ENCODE assay signal across 8 cellular contexts in genomic region chr6:25035451-25036435, GRCh38.
DNase-seq lines count a peak whose midpoint lies in the region; ATAC-seq, FAIRE-seq and TF ChIP-seq lines count a peak whose summit lies in the region.

No MANE protein-coding gene starts in this region.

- H3K27ac ChIP-seq in BLaER1 (peak overlapping the region; percentile 82), SU-DHL-6 (ENCODE audit: low read depth, low read length) (no peak overlapping the region), HepG2 (ENCODE audit: extremely low read length, insufficient read depth, low read length) (no peak overlapping the region)

- H3K4me2 ChIP-seq in BLaER1 = peak overlapping the region; percentile 92
- no peak overlapping the region for H3K4me2 ChIP-seq in SU-DHL-6 (ENCODE audit: low read depth, low read length, poor library complexity, severe bottlenecking)
- peak overlapping the region; percentile 11; the same call in 1 of the 2 replicates for H3K4me2 ChIP-seq in HepG2 (ENCODE audit: low read depth, low read length)

- H3K4me1 ChIP-seq in BLaER1 (peaks cover 85% of the 10 kb centered on the region), HepG2 (ENCODE audit: insufficient read depth, low read length) (no peaks in the 10 kb centered on the region)

- H3K36me3 ChIP-seq in BLaER1 (0 out of 2 replicates have a peak, but pooled peaks cover 5% of the 10 kb centered on the region), SU-DHL-6 (ENCODE audit: low read length) (no peaks in the 10 kb centered on the region), HepG2 (replicated peaks in 1 of 2; ENCODE audit: control insufficient read depth in 1 of 2, insufficient read depth in 2 of 2, low read length in 2 of 2) (no peaks in the 10 kb centered on the region)

- TF ChIP-seq EP300 in HepG2 (IDR thresholded peaks at IDR 0.05; ENCODE audit: low read depth in 2 of 2, low read length in 2 of 2) (no peak), HepG2 (CRISPR knock-in tag; IDR thresholded peaks at IDR 0.05; ENCODE audit: borderline replicate concordance) (no peak)

- no peak for TF ChIP-seq CTCF in SU-DHL-6 (IDR thresholded peaks at IDR 0.05; ENCODE audit: insufficient read depth, low read length, poor library complexity, severe bottlenecking)
- no peak for TF ChIP-seq CTCF in HepG2 (CRISPR knock-in tag; IDR thresholded peaks at IDR 0.05)

- intact Hi-C loops in HepG2 (cut with micrococcal nuclease; ENCODE audit: unreplicated experiment) = no loop called here

- H3K4me3 ChIP-seq in BLaER1 (peak overlapping the region; percentile 55), SU-DHL-6 (ENCODE audit: insufficient read depth, low read length, poor library complexity, severe bottlenecking) (no peak overlapping the region), HepG2 (replicated peaks in 1 of 3; ENCODE audit: insufficient read depth in 1 of 3, low read depth in 2 of 3, low read length in 3 of 3) (no peak overlapping the region)

- BruUV-seq in HepG2 (replicated peaks; lab: Mats Ljungman, UMichigan) = no TSS peak

- H2AFZ ChIP-seq in SU-DHL-6 (ENCODE audit: low read depth, low read length, severe bottlenecking) (peak overlapping the region; percentile 20), HepG2 (ENCODE audit: low read length) (no peak overlapping the region)

- in situ Hi-C loops in HepG2 (cut with HindIII; ENCODE audit: extremely low pct_ligation_motif_present, low pct_unique_long_range_greater_than_20kb) = no loop called here

- no peaks in the 10 kb centered on the region for H3F3A ChIP-seq in SU-DHL-6 (ENCODE audit: insufficient read depth)

- ATAC-seq in GM21786 (IDR thresholded peaks at IDR 0.05; ENCODE audit: unreplicated experiment) (peak; percentile 36), HepG2 (peak; percentile 68), HG03039 (IDR thresholded peaks at IDR 0.05; ENCODE audit: unreplicated experiment) (no peak)

- H3K27me3 ChIP-seq in BLaER1 = no peaks in the 10 kb centered on the region
- no peaks in the 10 kb centered on the region for H3K27me3 ChIP-seq in SU-DHL-6 (ENCODE audit: low read length)
- peaks cover 0 to 13% of the 10 kb centered on the region in 2 experiments; a peak in 2 of 5 replicates for H3K27me3 ChIP-seq in HepG2 (ENCODE audit: control insufficient read depth in 1 of 2, insufficient read depth in 2 of 2, low read length in 2 of 2)

- no peak for TF ChIP-seq RAD21 in HepG2 (CRISPR knock-in tag; IDR thresholded peaks at IDR 0.05)

- DNase-seq in HepG2 (ENCODE audit: low spot score) (no peak), NCI-H1417 (lab: John Stamatoyannopoulos, UW) (no peak), foreskin melanocyte (no peak), NCI-H446 (lab: John Stamatoyannopoulos, UW) (no peak)

- 15% methylated on average over 16 of the region's 17 CpGs for WGBS in HepG2 (ENCODE audit: low lambda C conversion rate)

- no peaks in the 10 kb centered on the region for H4K20me1 ChIP-seq in BLaER1
- no peaks in the 10 kb centered on the region for H4K20me1 ChIP-seq in SU-DHL-6 (ENCODE audit: low read depth, low read length)
- H4K20me1 ChIP-seq in HepG2 (ENCODE audit: insufficient read depth, low read length) = no peaks in the 10 kb centered on the region

- H3K9ac ChIP-seq in BLaER1 = peak overlapping the region; percentile 80
- H3K9ac ChIP-seq in SU-DHL-6 (ENCODE audit: low read length) = no peak overlapping the region
- H3K9ac ChIP-seq in HepG2 (ENCODE audit: insufficient read depth, low read depth, low read length) = no peak overlapping the region

- CTCF ChIA-PET in HepG2 (lab: Yijun Ruan, JAX; ENCODE audit: low intra/inter-chr PET ratio, low total read pairs) = no interaction called here

- no peaks in the 10 kb centered on the region for H3K9me3 ChIP-seq in BLaER1
- H3K9me3 ChIP-seq in SU-DHL-6 (ENCODE audit: insufficient read depth, low read length) = no peaks in the 10 kb centered on the region
- no peaks in the 10 kb centered on the region for H3K9me3 ChIP-seq in HepG2 (ENCODE audit: low read length)

- POLR2A ChIA-PET in HepG2 (lab: Yijun Ruan, JAX) = no interaction called here

- H3K9me2 ChIP-seq in SU-DHL-6 (replicated peaks; ENCODE audit: insufficient read depth, low read length) = no peaks in the 10 kb centered on the region

- FAIRE-seq in HepG2 (lab: Jason Lieb, UNC) = no peak

- H3K79me2 ChIP-seq in SU-DHL-6 (ENCODE audit: insufficient read depth, low read length) (no peaks in the 10 kb centered on the region), HepG2 (ENCODE audit: insufficient read depth, low read length) (no peaks in the 10 kb centered on the region)

- no peak for TF ChIP-seq POLR2A in HepG2 (IDR thresholded peaks at IDR 0.05; ENCODE audit: insufficient read depth in 1 of 2, low read depth in 2 of 2, low read length in 2 of 2)

TF ChIP-seq in HepG2, 621 proteins besides CTCF, POLR2A, EP300 and RAD21:
- TF ChIP-seq RXRA (CRISPR knock-in tag; IDR thresholded peaks at IDR 0.05) = no peak
- no peak for TF ChIP-seq ZNF564 (CRISPR knock-in tag; IDR thresholded peaks at IDR 0.05)
- TF ChIP-seq ZNF780A (CRISPR knock-in tag; IDR thresholded peaks at IDR 0.05) = no peak
- no peak for TF ChIP-seq FOXA3 (CRISPR knock-in tag; IDR thresholded peaks at IDR 0.05)
- TF ChIP-seq ZNF234 (CRISPR knock-in tag; conservative IDR thresholded peaks at IDR 0.05) = no peak
- no peak for TF ChIP-seq ZNF264 (CRISPR knock-in tag; IDR thresholded peaks at IDR 0.05)
- TF ChIP-seq ZNF839 (CRISPR knock-in tag; IDR thresholded peaks at IDR 0.05; ENCODE audit: borderline replicate concordance) = no peak
- TF ChIP-seq THAP11 (CRISPR knock-in tag; IDR thresholded peaks at IDR 0.05) = no peak
TF ChIP-seq in HepG2: peak in this region for 0.
